In the genomic region with DNA sequence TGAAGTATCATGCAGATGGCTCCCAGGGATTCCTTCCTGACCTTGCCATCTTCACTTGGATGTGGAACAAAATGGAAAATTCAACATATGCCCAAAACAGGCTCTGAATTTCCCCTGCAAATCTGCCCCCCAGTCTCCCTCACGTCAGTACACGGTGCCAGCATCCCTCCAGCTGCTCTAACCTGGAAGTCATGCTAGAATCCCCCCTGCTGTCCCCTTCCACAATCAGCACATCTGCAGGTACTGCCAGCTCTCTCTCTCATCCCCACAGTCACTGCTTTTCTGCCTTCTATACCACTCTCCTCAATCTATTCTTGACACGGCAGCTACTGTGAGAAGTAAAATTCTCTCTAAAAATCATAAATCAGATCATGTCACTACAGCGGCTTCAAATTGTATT, we compare ENCODE assay signal across 10 cellular contexts. TPM values are rescaled to one million over a fixed set of nuclear protein-coding genes. Genes with fewer than 3 reads are reported as not detected.
DNase-seq lines count a peak whose midpoint lies in the region; ATAC-seq and TF ChIP-seq lines count a peak whose summit lies in the region.
"Had no signal": no experiment of that assay in that cellular context is flagged by ENCODE, and none has a peak within 500 bp of the region (broad histone marks: within the 10 kb centered on the region; RNA-seq: fewer than 3 reads in every experiment).

No MANE protein-coding gene starts in this region.

- TF ChIP-seq CTCF in activated B cell treated with CpG ODN at 0.5 μM for 24 hours (IDR thresholded peaks at IDR 0.05) (no peak), nephron progenitor cell (IDR thresholded peaks at IDR 0.05) (no peak)

- POLR2A ChIA-PET in activated B cell treated with CpG ODN at 0.5 μM for 24 hours (lab: Charles Lee) = interaction anchor here (0.5 to 4.8 kb wide), 13 partner anchors 11 to 606 kb away, joined by 3 to 76 read pairs (median 11); a partner anchor contains a TSS

- CTCF ChIA-PET in activated B cell treated with CpG ODN at 0.5 μM for 24 hours (lab: Charles Lee) = interaction anchor here (0.7 to 1.6 kb wide), 5 partner anchors 10 to 47 kb away, joined by 3 to 5 read pairs (median 4); a partner anchor contains a TSS

- H3K4me3 Mint-ChIP-seq in IgD-negative memory B cell (peak overlapping the region; percentile 10 to 89 (median 52)), activated B cell treated with CpG ODN at 0.5 μM for 24 hours (peak overlapping the region; percentile 80), nephron progenitor cell (no peak overlapping the region)

- DNase-seq in activated B cell treated with CpG ODN at 0.5 μM for 24 hours = no peak
- no peak for DNase-seq in nephron progenitor cell
- no peak for DNase-seq in C1 segment of cervical spinal cord (lab: John Stamatoyannopoulos, UW)
- no peak for DNase-seq in hippocampal formation (lab: John Stamatoyannopoulos, UW)
- no peak for DNase-seq in cortex of kidney (lab: John Stamatoyannopoulos, UW)
- DNase-seq: DMS79, foreskin melanocyte, NCI-H1694 treated with DMSO at 0.1 percent for 48 hours had no signal

- H3K27ac Mint-ChIP-seq in IgD-negative memory B cell (peak overlapping the region; percentile 77 to 96 (median 87)), activated B cell treated with CpG ODN at 0.5 μM for 24 hours (peak overlapping the region; percentile 90), nephron progenitor cell (peak overlapping the region; percentile 70)

- H3K36me3 Mint-ChIP-seq in IgD-negative memory B cell (peaks cover 4% of the 10 kb centered on the region), activated B cell treated with CpG ODN at 0.5 μM for 24 hours (ENCODE audit: low read depth) (peaks cover 27% of the 10 kb centered on the region), nephron progenitor cell (ENCODE audit: low read depth) (no peaks in the 10 kb centered on the region)

- intact Hi-C loops in activated B cell treated with CpG ODN at 0.5 μM for 24 hours (cut with micrococcal nuclease) = loop anchor here (1.0 to 10.0 kb wide), 10 partner anchors 17 to 683 kb away; a partner anchor contains a TSS

- H3K9me3 Mint-ChIP-seq in IgD-negative memory B cell = no peaks in the 10 kb centered on the region
- no peaks in the 10 kb centered on the region for H3K9me3 Mint-ChIP-seq in activated B cell treated with CpG ODN at 0.5 μM for 24 hours
- H3K9me3 Mint-ChIP-seq in nephron progenitor cell = no peaks in the 10 kb centered on the region

- ATAC-seq in activated B cell treated with CpG ODN at 0.5 μM for 24 hours (ENCODE audit: low read depth) = no peak

- H3K27me3 Mint-ChIP-seq in IgD-negative memory B cell = peaks cover 19% of the 10 kb centered on the region
- H3K27me3 Mint-ChIP-seq in activated B cell treated with CpG ODN at 0.5 μM for 24 hours = no peaks in the 10 kb centered on the region
- H3K27me3 Mint-ChIP-seq in nephron progenitor cell (ENCODE audit: low read depth, poor library complexity) = peaks cover 3% of the 10 kb centered on the region

- H3K4me1 Mint-ChIP-seq in IgD-negative memory B cell = peaks cover 19 to 28% (median 24%) of the 10 kb centered on the region in 3 donors
- peaks cover 65% of the 10 kb centered on the region for H3K4me1 Mint-ChIP-seq in activated B cell treated with CpG ODN at 0.5 μM for 24 hours
- peaks cover 59% of the 10 kb centered on the region for H3K4me1 Mint-ChIP-seq in nephron progenitor cell

RNA-seq across cellular contexts. Expression of a gene that starts 21.6 kb away (rescaled TPM):
- 4.6 TPM for polyA plus RNA-seq in IgD-negative memory B cell
- total RNA-seq in activated B cell treated with CpG ODN at 0.5 μM for 24 hours = 23.8 and 24.4 TPM in 2 replicates

RNA-seq across cellular contexts. Expression of a gene that starts 23.1 kb away (rescaled TPM):
- polyA plus RNA-seq in IgD-negative memory B cell = 0.58 TPM
- not detected in 2 replicates for total RNA-seq in activated B cell treated with CpG ODN at 0.5 μM for 24 hours
- total RNA-seq: HT-29 had no signal

RNA-seq across cellular contexts. Expression of a gene that starts 45.6 kb away (rescaled TPM):
- polyA plus RNA-seq in IgD-negative memory B cell = 93.8 TPM
- 22.2 and 25.6 TPM in 2 replicates for total RNA-seq in activated B cell treated with CpG ODN at 0.5 μM for 24 hours

RNA-seq across cellular contexts. Expression of a gene that starts 55.0 kb away (rescaled TPM):
- polyA plus RNA-seq in IgD-negative memory B cell = 0.53 TPM
- total RNA-seq in activated B cell treated with CpG ODN at 0.5 μM for 24 hours = 5.2 and 5.8 TPM in 2 replicates
- total RNA-seq: HT-29 had no signal
